15 cellular contexts compared by ENCODE assay signal in the genomic region with DNA sequence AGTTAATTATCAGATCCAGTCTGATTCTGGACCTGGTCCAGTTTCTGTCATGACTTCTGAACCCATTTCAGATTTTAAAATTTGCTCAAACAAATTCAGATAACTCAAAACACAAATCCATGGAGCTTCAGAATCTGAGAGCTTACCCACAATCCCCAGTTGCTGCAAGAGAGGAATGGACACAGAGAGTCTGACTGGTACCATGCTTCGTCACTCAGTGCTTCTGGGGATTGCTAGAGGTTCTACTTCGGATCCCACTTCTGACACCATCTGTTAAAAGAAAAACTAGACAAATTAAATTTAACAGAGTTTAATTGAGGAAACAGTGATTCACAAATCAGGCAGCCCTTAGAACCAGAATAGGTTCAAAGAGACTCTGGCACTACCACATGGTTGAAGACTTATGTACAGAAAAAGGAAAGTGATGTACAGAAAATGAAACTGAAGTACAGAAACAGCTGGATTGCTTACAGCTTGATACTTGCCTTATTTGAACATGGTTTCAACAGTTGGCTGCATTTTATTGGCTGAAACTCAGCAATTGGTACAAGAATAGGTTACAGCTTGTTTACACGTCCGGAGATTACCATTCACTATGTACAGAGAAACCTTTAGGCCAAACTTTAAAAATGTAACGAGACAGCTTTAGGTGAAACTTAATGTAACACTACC.
A peak's percentile ranks its signal among the peaks of the same experiment; 100 is the strongest.
DNase-seq lines count a peak whose midpoint lies in the region; ATAC-seq and TF ChIP-seq lines count a peak whose summit lies in the region.
"Had no signal": no experiment of that assay in that cellular context is flagged by ENCODE, and none has a peak within 500 bp of the region (broad histone marks: within the 10 kb centered on the region; RNA-seq: fewer than 3 reads in every experiment).

No MANE protein-coding gene starts in this region.

- intact Hi-C loops in CD8-positive, alpha-beta T cell (cut with DNase I, micrococcal nuclease), result no loop called here

- no peak overlapping the region for H3K27ac ChIP-seq in CD8-positive, alpha-beta T cell (ENCODE audit: low read depth, low read length)
- H3K27ac ChIP-seq in epithelial cell of prostate, result no peak overlapping the region

- CTCF ChIA-PET in CD8-positive, alpha-beta T cell (lab: Charles Lee), result no interaction called here

- ATAC-seq in CD8-positive, alpha-beta T cell, result no peak
- peak; percentile 67 for ATAC-seq in GM18520 (IDR thresholded peaks at IDR 0.05; ENCODE audit: unreplicated experiment)
- peak; percentile 88 for ATAC-seq in HG03175 (IDR thresholded peaks at IDR 0.05; ENCODE audit: unreplicated experiment)
- ATAC-seq in HG02885 (IDR thresholded peaks at IDR 0.05; ENCODE audit: poor library complexity, unreplicated experiment), result no peak
- no peak for ATAC-seq in HG03571 (IDR thresholded peaks at IDR 0.05; ENCODE audit: unreplicated experiment)

- peaks cover 56% of the 10 kb centered on the region for H3K36me3 Mint-ChIP-seq in CD8-positive, alpha-beta T cell

- H3K36me3 ChIP-seq in CD8-positive, alpha-beta T cell (ENCODE audit: insufficient read depth, low read length), result peaks cover 10% of the 10 kb centered on the region

- peak overlapping the region; percentile 46 for H3K27ac Mint-ChIP-seq in CD8-positive, alpha-beta T cell
- H3K27ac Mint-ChIP-seq: activated CD4-positive, alpha-beta T cell treated with anti-CD3 and anti-CD28 coated beads, Interleukin-2, amount 10 ng/mL, durations not matched to agents 24 days and 14 days had no signal

- H3K27me3 Mint-ChIP-seq in CD8-positive, alpha-beta T cell (ENCODE audit: low read depth), result no peaks in the 10 kb centered on the region
- H3K27me3 Mint-ChIP-seq: activated CD4-positive, alpha-beta T cell treated with anti-CD3 and anti-CD28 coated beads, Interleukin-2, amount 10 ng/mL, durations not matched to agents 24 days and 14 days; naive B cell had no signal

- H3K9me3 ChIP-seq in CD8-positive, alpha-beta T cell (ENCODE audit: low read length), result no peaks in the 10 kb centered on the region
- H3K9me3 ChIP-seq: ascending aorta had no signal

- no peaks in the 10 kb centered on the region for H3K4me1 ChIP-seq in CD8-positive, alpha-beta T cell (ENCODE audit: insufficient read depth, low read length)
- H3K4me1 ChIP-seq: ascending aorta had no signal

- H3K4me3 Mint-ChIP-seq in CD8-positive, alpha-beta T cell, result no peak overlapping the region
- H3K4me3 Mint-ChIP-seq: activated CD4-positive, alpha-beta T cell treated with anti-CD3 and anti-CD28 coated beads, Interleukin-2, amount 10 ng/mL, durations not matched to agents 24 days and 14 days; CD14-positive monocyte; naive B cell had no signal

- H3K4me1 Mint-ChIP-seq in CD8-positive, alpha-beta T cell (ENCODE audit: low read depth), result no peaks in the 10 kb centered on the region
- H3K4me1 Mint-ChIP-seq: CD14-positive monocyte, naive B cell had no signal

- no peak for DNase-seq in CD8-positive, alpha-beta T cell
- DNase-seq in epithelial cell of prostate (ENCODE audit: low read depth, low spot score) (peak; percentile 36), Kasumi-1 (lab: John Stamatoyannopoulos, UW) (no peak), NCI-H2081 treated with DMSO at 0.1 percent for 48 hours (lab: John Stamatoyannopoulos, UW) (no peak)
- DNase-seq: activated CD4-positive, alpha-beta T cell treated with anti-CD3 and anti-CD28 coated beads, Interleukin-2, amount 10 ng/mL, durations not matched to agents 24 days and 14 days; H7; MV-4-11; naive B cell; NCI-H82 had no signal

- H3K27me3 ChIP-seq in CD8-positive, alpha-beta T cell (ENCODE audit: insufficient read depth, low read length), result no peaks in the 10 kb centered on the region
- H3K27me3 ChIP-seq: ascending aorta had no signal

- no peak overlapping the region for H3K4me3 ChIP-seq in CD8-positive, alpha-beta T cell (ENCODE audit: low read depth, low read length)

- POLR2A ChIA-PET in CD8-positive, alpha-beta T cell (lab: Charles Lee), result no interaction called here

- H3K9me3 Mint-ChIP-seq in CD8-positive, alpha-beta T cell, result no peaks in the 10 kb centered on the region
- H3K9me3 Mint-ChIP-seq: activated CD4-positive, alpha-beta T cell treated with anti-CD3 and anti-CD28 coated beads, Interleukin-2, amount 10 ng/mL, durations not matched to agents 24 days and 14 days; naive B cell had no signal

- TF ChIP-seq CTCF in CD8-positive, alpha-beta T cell (IDR thresholded peaks at IDR 0.05), result no peak

Comparison
In these comparisons a context has a peak if more than half of its experiments do, and no peak if none do; other contexts are left out.
1. ATAC-seq: peak in GM18520 (single experiment) and HG03175 (single experiment); none in CD8-positive, alpha-beta T cell (single experiment), HG02885 (single experiment) and HG03571 (single experiment).